1 cellular context compared by ENCODE assay signal in genomic region chr5:151093476-151093889, GRCh38.
TF ChIP-seq lines count a peak whose summit lies in the region.

No MANE protein-coding gene starts in this region.

TF ChIP-seq in HepG2, 621 proteins besides CTCF, POLR2A, EP300 and RAD21 (continued from another document):
- TF ChIP-seq GMEB2 (CRISPR knock-in tag; IDR thresholded peaks at IDR 0.05; ENCODE audit: low read depth), result no peak
- no peak for TF ChIP-seq ZNF839 (CRISPR knock-in tag; IDR thresholded peaks at IDR 0.05; ENCODE audit: borderline replicate concordance)
- no peak for TF ChIP-seq ZSCAN30 (CRISPR knock-in tag; IDR thresholded peaks at IDR 0.05)
- 0 out of 2 replicates have a peak, but pooled peaks have one; percentile 11 for TF ChIP-seq RARA (CRISPR knock-in tag; IDR thresholded peaks at IDR 0.05)
- peak; percentile 16; the same call in 1 of the 2 replicates for TF ChIP-seq ETV5 (CRISPR knock-in tag; IDR thresholded peaks at IDR 0.05; ENCODE audit: borderline replicate concordance)
- peak; percentile 82 for TF ChIP-seq CEBPG (CRISPR knock-in tag; IDR thresholded peaks at IDR 0.05)
- TF ChIP-seq CEBPB (IDR thresholded peaks at IDR 0.05; ENCODE audit: borderline replicate concordance, low read depth, low read length), result peak; percentile 82
- TF ChIP-seq ZNF7 (CRISPR knock-in tag; IDR thresholded peaks at IDR 0.05), result peak; percentile 32; the same call in 1 of the 2 replicates
- 0 out of 2 replicates have a peak, but pooled peaks have one; percentile 29 for TF ChIP-seq HNF4A (CRISPR knock-in tag; IDR thresholded peaks at IDR 0.05)
- TF ChIP-seq FOXK1 (CRISPR knock-in tag; IDR thresholded peaks at IDR 0.05; ENCODE audit: borderline replicate concordance, low read depth), result no peak
- TF ChIP-seq HMG20A (CRISPR knock-in tag; IDR thresholded peaks at IDR 0.05; ENCODE audit: borderline replicate concordance), result no peak
- peak; percentile 92 for TF ChIP-seq BCL6 (CRISPR knock-in tag; IDR thresholded peaks at IDR 0.05)
